ENCODE assay signal across 1 cellular context in the genomic region with DNA sequence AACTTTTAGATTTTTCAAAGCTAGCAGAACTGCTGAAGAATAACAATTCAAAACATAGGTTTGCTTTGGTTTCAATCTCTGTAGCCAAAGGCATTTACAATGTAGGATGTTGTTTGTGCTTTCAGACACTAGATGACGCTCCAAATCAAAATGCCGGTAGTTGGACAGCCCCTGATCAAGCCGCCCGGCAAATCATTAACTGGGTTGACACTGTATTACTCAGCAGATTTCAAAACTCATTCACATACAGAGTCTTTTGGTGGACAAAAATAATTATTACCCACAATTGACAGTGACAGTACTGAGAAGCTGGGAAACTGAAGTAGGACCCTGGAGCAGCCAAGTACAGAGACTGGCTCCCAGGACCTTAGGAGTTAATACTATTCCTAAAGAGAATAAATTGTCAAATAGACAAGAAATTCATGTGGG.
TF ChIP-seq lines count a peak whose summit lies in the region.

No MANE protein-coding gene starts in this region.

TF ChIP-seq in HepG2, 621 proteins besides CTCF, POLR2A, EP300 and RAD21 (continued from another document and continues in another):
- TF ChIP-seq, protein P1, sequence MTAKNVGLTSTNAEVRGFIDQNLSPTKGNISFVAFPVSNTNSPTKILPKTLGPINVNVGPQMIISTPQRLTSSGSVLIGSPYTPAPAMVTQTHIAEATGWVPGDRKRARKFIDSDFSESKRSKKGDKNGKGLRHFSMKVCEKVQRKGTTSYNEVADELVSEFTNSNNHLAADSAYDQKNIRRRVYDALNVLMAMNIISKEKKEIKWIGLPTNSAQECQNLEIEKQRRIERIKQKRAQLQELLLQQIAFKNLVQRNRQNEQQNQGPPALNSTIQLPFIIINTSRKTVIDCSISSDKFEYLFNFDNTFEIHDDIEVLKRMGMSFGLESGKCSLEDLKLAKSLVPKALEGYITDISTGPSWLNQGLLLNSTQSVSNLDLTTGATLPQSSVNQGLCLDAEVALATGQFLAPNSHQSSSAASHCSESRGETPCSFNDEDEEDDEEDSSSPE (CRISPR knock-in tag; IDR thresholded peaks at IDR 0.05): no peak
- TF ChIP-seq ELF3 (CRISPR knock-in tag; IDR thresholded peaks at IDR 0.05): peak; percentile 54; the same call in 1 of the 2 replicates
- TF ChIP-seq ZNF670 (CRISPR knock-in tag; IDR thresholded peaks at IDR 0.05; ENCODE audit: borderline replicate concordance): no peak
- TF ChIP-seq JDP2 (CRISPR knock-in tag; IDR thresholded peaks at IDR 0.05; ENCODE audit: borderline replicate concordance): no peak
- TF ChIP-seq ZBTB38 (CRISPR knock-in tag; IDR thresholded peaks at IDR 0.05): no peak
- TF ChIP-seq NFRKB (IDR thresholded peaks at IDR 0.05): no peak
- TF ChIP-seq PATZ1 (CRISPR knock-in tag; IDR thresholded peaks at IDR 0.05): 0 out of 2 replicates have a peak, but pooled peaks have one; percentile 14
- no peak for TF ChIP-seq ZNF17 (CRISPR knock-in tag; IDR thresholded peaks at IDR 0.05)
- no peak for TF ChIP-seq HMG20B (CRISPR knock-in tag; conservative IDR thresholded peaks at IDR 0.05)
- TF ChIP-seq NR2F2 (IDR thresholded peaks at IDR 0.05; ENCODE audit: borderline replicate concordance, low read depth): no peak
- TF ChIP-seq, protein P2, sequence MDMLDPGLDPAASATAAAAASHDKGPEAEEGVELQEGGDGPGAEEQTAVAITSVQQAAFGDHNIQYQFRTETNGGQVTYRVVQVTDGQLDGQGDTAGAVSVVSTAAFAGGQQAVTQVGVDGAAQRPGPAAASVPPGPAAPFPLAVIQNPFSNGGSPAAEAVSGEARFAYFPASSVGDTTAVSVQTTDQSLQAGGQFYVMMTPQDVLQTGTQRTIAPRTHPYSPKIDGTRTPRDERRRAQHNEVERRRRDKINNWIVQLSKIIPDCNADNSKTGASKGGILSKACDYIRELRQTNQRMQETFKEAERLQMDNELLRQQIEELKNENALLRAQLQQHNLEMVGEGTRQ (IDR thresholded peaks at IDR 0.05; ENCODE audit: low read depth, low read length): no peak
- TF ChIP-seq, protein P2 (CRISPR knock-in tag; IDR thresholded peaks at IDR 0.05; ENCODE audit: borderline replicate concordance): no peak
- TF ChIP-seq DBP (CRISPR knock-in tag; IDR thresholded peaks at IDR 0.05; ENCODE audit: not compliant biosample characterization): no peak
- TF ChIP-seq MTF2 (CRISPR knock-in tag; IDR thresholded peaks at IDR 0.05; ENCODE audit: borderline replicate concordance): no peak
- TF ChIP-seq MTA3 (CRISPR knock-in tag; IDR thresholded peaks at IDR 0.05): no peak
- no peak for TF ChIP-seq HMGA1 (CRISPR knock-in tag; conservative IDR thresholded peaks at IDR 0.05)
- peak; percentile 47 for TF ChIP-seq TEAD3 (CRISPR knock-in tag; optimal IDR thresholded peaks at IDR 0.05; ENCODE audit: borderline replicate concordance)
- TF ChIP-seq PTBP1 (IDR thresholded peaks at IDR 0.05; ENCODE audit: low read depth, low read length, poor library complexity, severe bottlenecking): no peak
- TF ChIP-seq FLYWCH1 (CRISPR knock-in tag; IDR thresholded peaks at IDR 0.05): no peak
- no peak for TF ChIP-seq ZSCAN22 (CRISPR knock-in tag; IDR thresholded peaks at IDR 0.05)
- no peak for TF ChIP-seq SKI (IDR thresholded peaks at IDR 0.05; ENCODE audit: partially characterized antibody)
- TF ChIP-seq ZNF678 (CRISPR knock-in tag; IDR thresholded peaks at IDR 0.05): no peak
- no peak; the same call in 1 of the 2 replicates for TF ChIP-seq PHF21A (CRISPR knock-in tag; IDR thresholded peaks at IDR 0.05)
- TF ChIP-seq ZNF691 (CRISPR knock-in tag; IDR thresholded peaks at IDR 0.05; ENCODE audit: borderline replicate concordance, low read depth): no peak
- no peak for TF ChIP-seq TRIM24 (CRISPR knock-in tag; IDR thresholded peaks at IDR 0.05)
- no peak for TF ChIP-seq ZNF713 (CRISPR knock-in tag; IDR thresholded peaks at IDR 0.05)
- no peak; the same call in 1 of the 2 replicates for TF ChIP-seq ZBTB26 (CRISPR knock-in tag; IDR thresholded peaks at IDR 0.05; ENCODE audit: borderline replicate concordance)
- TF ChIP-seq, protein P3, sequence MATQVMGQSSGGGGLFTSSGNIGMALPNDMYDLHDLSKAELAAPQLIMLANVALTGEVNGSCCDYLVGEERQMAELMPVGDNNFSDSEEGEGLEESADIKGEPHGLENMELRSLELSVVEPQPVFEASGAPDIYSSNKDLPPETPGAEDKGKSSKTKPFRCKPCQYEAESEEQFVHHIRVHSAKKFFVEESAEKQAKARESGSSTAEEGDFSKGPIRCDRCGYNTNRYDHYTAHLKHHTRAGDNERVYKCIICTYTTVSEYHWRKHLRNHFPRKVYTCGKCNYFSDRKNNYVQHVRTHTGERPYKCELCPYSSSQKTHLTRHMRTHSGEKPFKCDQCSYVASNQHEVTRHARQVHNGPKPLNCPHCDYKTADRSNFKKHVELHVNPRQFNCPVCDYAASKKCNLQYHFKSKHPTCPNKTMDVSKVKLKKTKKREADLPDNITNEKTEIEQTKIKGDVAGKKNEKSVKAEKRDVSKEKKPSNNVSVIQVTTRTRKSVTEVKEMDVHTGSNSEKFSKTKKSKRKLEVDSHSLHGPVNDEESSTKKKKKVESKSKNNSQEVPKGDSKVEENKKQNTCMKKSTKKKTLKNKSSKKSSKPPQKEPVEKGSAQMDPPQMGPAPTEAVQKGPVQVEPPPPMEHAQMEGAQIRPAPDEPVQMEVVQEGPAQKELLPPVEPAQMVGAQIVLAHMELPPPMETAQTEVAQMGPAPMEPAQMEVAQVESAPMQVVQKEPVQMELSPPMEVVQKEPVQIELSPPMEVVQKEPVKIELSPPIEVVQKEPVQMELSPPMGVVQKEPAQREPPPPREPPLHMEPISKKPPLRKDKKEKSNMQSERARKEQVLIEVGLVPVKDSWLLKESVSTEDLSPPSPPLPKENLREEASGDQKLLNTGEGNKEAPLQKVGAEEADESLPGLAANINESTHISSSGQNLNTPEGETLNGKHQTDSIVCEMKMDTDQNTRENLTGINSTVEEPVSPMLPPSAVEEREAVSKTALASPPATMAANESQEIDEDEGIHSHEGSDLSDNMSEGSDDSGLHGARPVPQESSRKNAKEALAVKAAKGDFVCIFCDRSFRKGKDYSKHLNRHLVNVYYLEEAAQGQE (IDR thresholded peaks at IDR 0.05; ENCODE audit: borderline replicate concordance in 1 of 2, low read depth in 1 of 2, low read length in 2 of 2): no peak
- no peak for TF ChIP-seq AKAP8 (CRISPR knock-in tag; IDR thresholded peaks at IDR 0.05)
- TF ChIP-seq NCOA2 (CRISPR knock-in tag; IDR thresholded peaks at IDR 0.05): peak; percentile 27; the same call in 1 of the 2 replicates
- no peak for TF ChIP-seq ZNF513 (CRISPR knock-in tag; conservative IDR thresholded peaks at IDR 0.05)
- TF ChIP-seq PLSCR1 (CRISPR knock-in tag; IDR thresholded peaks at IDR 0.05; ENCODE audit: borderline replicate concordance): no peak
- TF ChIP-seq KMT2B (CRISPR knock-in tag; IDR thresholded peaks at IDR 0.05): no peak
- TF ChIP-seq CCDC6 (CRISPR knock-in tag; IDR thresholded peaks at IDR 0.05): no peak
- 0 out of 2 replicates have a peak, but pooled peaks have one; percentile 31 for TF ChIP-seq RCOR2 (CRISPR knock-in tag; IDR thresholded peaks at IDR 0.05)
- TF ChIP-seq CENPX (CRISPR knock-in tag; IDR thresholded peaks at IDR 0.05): no peak
- TF ChIP-seq SMARCE1 (IDR thresholded peaks at IDR 0.05; ENCODE audit: borderline replicate concordance): no peak
- TF ChIP-seq ZNF143 (CRISPR knock-in tag; IDR thresholded peaks at IDR 0.05): no peak
- TF ChIP-seq ZNF747 (CRISPR knock-in tag; IDR thresholded peaks at IDR 0.05; ENCODE audit: borderline replicate concordance): no peak
- TF ChIP-seq ZNF343 (CRISPR knock-in tag; IDR thresholded peaks at IDR 0.05): no peak
- TF ChIP-seq, protein P4, sequence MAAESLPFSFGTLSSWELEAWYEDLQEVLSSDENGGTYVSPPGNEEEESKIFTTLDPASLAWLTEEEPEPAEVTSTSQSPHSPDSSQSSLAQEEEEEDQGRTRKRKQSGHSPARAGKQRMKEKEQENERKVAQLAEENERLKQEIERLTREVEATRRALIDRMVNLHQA (CRISPR knock-in tag; IDR thresholded peaks at IDR 0.05): no peak
- TF ChIP-seq CHD4 (IDR thresholded peaks at IDR 0.05; ENCODE audit: borderline replicate concordance, low read length): 0 out of 2 replicates have a peak, but pooled peaks have one; percentile 44
- TF ChIP-seq PHB2 (IDR thresholded peaks at IDR 0.05; ENCODE audit: partially characterized antibody): no peak
- peak; percentile 97 for TF ChIP-seq NFE2L2 (IDR thresholded peaks at IDR 0.05; ENCODE audit: low read length)
- TF ChIP-seq ZMYM2 (CRISPR knock-in tag; IDR thresholded peaks at IDR 0.05): no peak
- no peak for TF ChIP-seq HES4 (CRISPR knock-in tag; IDR thresholded peaks at IDR 0.05; ENCODE audit: borderline replicate concordance)
- no peak for TF ChIP-seq CREBL2 (CRISPR knock-in tag; IDR thresholded peaks at IDR 0.05; ENCODE audit: borderline replicate concordance)
